In the genomic region with DNA sequence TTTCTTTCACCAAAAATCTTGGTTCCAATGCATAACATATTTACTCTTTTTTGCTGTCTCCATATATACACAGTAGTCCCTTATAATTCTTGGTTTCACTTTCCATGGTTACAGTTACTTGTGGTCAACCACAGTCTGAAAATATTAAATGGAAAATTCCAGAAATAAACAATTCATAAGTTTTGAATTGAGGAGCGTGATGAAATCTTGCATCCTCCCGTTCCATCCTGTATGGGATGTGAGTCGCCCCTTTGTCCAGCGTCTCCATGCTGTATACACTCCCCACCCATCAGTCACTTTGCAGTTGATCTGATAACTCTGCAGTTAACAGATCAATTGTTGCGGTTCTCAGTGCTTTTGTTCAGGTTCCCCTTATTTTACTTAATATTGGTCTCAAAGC, we compare ENCODE assay signal across 9 cellular contexts. TPM values are rescaled to one million over a fixed set of nuclear protein-coding genes. Genes with fewer than 3 reads are reported as not detected.
DNase-seq lines count a peak whose midpoint lies in the region; ATAC-seq, FAIRE-seq and TF ChIP-seq lines count a peak whose summit lies in the region.
"Had no signal": no experiment of that assay in that cellular context is flagged by ENCODE, and none has a peak within 500 bp of the region (broad histone marks: within the 10 kb centered on the region; RNA-seq: fewer than 3 reads in every experiment).

No MANE protein-coding gene starts in this region.

- H4K20me1 ChIP-seq in endothelial cell of umbilical vein (replicated peaks; ENCODE audit: control insufficient read depth, extremely low read depth, insufficient read depth, low read length): no peaks in the 10 kb centered on the region

- H3K79me2 ChIP-seq in endothelial cell of umbilical vein (ENCODE audit: control insufficient read depth, insufficient read depth, low read length): no peaks in the 10 kb centered on the region

- H3K4me1 ChIP-seq in SJCRH30 (peaks cover 4% of the 10 kb centered on the region; the same call in 1 of the 2 replicates), endothelial cell of umbilical vein (ENCODE audit: control insufficient read depth, extremely low read depth, insufficient read depth, low read length) (peaks cover 24% of the 10 kb centered on the region)

- H3K9ac ChIP-seq in endothelial cell of umbilical vein (replicated peaks; ENCODE audit: extremely low read depth, insufficient read depth, low read length): peak overlapping the region; percentile 71

- intact Hi-C loops in endothelial cell of umbilical vein (cut with micrococcal nuclease): loop anchor here (1.0 kb wide), 2 partner anchors 12 to 20 kb away; a partner anchor contains a TSS

- TF ChIP-seq POLR2A in endothelial cell of umbilical vein (IDR thresholded peaks at IDR 0.05; ENCODE audit: low read depth, low read length): no peak
- no peak for TF ChIP-seq POLR2A in GM18505 (IDR thresholded peaks at IDR 0.05; ENCODE audit: borderline replicate concordance, extremely low read depth, insufficient read depth, insufficient read length)

- peak overlapping the region; percentile 86 for H2AFZ ChIP-seq in endothelial cell of umbilical vein (ENCODE audit: low read depth, low read length)

- H3K36me3 ChIP-seq in SJCRH30: no peaks in the 10 kb centered on the region
- no peaks in the 10 kb centered on the region for H3K36me3 ChIP-seq in endothelial cell of umbilical vein (ENCODE audit: control insufficient read depth in 2 of 2, extremely low read depth in 1 of 2, insufficient read depth in 2 of 2, low read length in 2 of 2)

- FAIRE-seq in A204.1 (lab: Jason Lieb, UNC) (peak; percentile 72), endothelial cell of umbilical vein (lab: Jason Lieb, UNC) (peak; percentile 21)

- CTCF ChIA-PET in endothelial cell of umbilical vein (lab: Charles Lee): no interaction called here

- H3K4me3 ChIP-seq in SJCRH30 (peak overlapping the region; percentile 12; the same call in 1 of the 2 replicates), endothelial cell of umbilical vein (replicated peaks in 1 of 3; ENCODE audit: insufficient read depth in 1 of 3, low read depth in 1 of 3, low read length in 3 of 3) (peak overlapping the region in 1 of 3 experiments; percentile 32)

- H3K27me3 ChIP-seq in SJCRH30 (no peaks in the 10 kb centered on the region; the same call in 1 of the 2 replicates), endothelial cell of umbilical vein (ENCODE audit: control insufficient read depth in 2 of 2, insufficient read depth in 2 of 2, low read length in 2 of 2) (no peaks in the 10 kb centered on the region)

- no TSS peak for BruUV-seq in endothelial cell of umbilical vein (replicated peaks; lab: Mats Ljungman, UMichigan)

- POLR2A ChIA-PET in endothelial cell of umbilical vein (lab: Charles Lee): no interaction called here

- ATAC-seq in GM21381 (IDR thresholded peaks at IDR 0.05; ENCODE audit: unreplicated experiment) (peak; percentile 64), GM18505 (IDR thresholded peaks at IDR 0.05; ENCODE audit: unreplicated experiment) (no peak), GM19463 (IDR thresholded peaks at IDR 0.05; ENCODE audit: unreplicated experiment) (no peak)

- no peak overlapping the region for H3K27ac ChIP-seq in SJCRH30
- peak overlapping the region; percentile 68 for H3K27ac ChIP-seq in endothelial cell of umbilical vein (ENCODE audit: insufficient read depth, low read depth, low read length)

- no peak for DNase-seq in SJCRH30
- DNase-seq in endothelial cell of umbilical vein (ENCODE audit: low read depth, low spot score): peak; percentile 47
- no peak for DNase-seq in globus pallidus (ENCODE audit: low spot score)
- DNase-seq in H4 (ENCODE audit: low spot score): no peak
- DNase-seq: T1000 had no signal

- dilution Hi-C loops in endothelial cell of umbilical vein (cut with MboI; ENCODE audit: extremely low pct_ligation_motif_present, low sequenced_read_pairs): no loop called here

- TF ChIP-seq CTCF in endothelial cell of umbilical vein (IDR thresholded peaks at IDR 0.05; ENCODE audit: extremely low read depth in 1 of 2, insufficient read depth in 1 of 2, low read depth in 1 of 2, low read length in 2 of 2): no peak

- H3K9me1 ChIP-seq in endothelial cell of umbilical vein (replicated peaks; ENCODE audit: control insufficient read depth, extremely low read depth, insufficient read depth, low read length): no peaks in the 10 kb centered on the region

- H3K4me2 ChIP-seq in endothelial cell of umbilical vein (ENCODE audit: insufficient read depth, low read length): peak overlapping the region; percentile 82

- H3K9me3 ChIP-seq in SJCRH30 (replicated peaks): no peaks in the 10 kb centered on the region
- no peaks in the 10 kb centered on the region for H3K9me3 ChIP-seq in endothelial cell of umbilical vein (replicated peaks; ENCODE audit: control insufficient read depth, insufficient read depth, low read length)

TF ChIP-seq in endothelial cell of umbilical vein, 7 proteins besides CTCF, POLR2A, EP300 and RAD21:
- no peak for TF ChIP-seq JUN (IDR thresholded peaks at IDR 0.05; ENCODE audit: borderline replicate concordance, insufficient read depth, insufficient read length, low read depth)

RNA-seq across cellular contexts. Expression of a gene that starts 11.5 kb away (rescaled TPM):
- 51.7 and 52.5 TPM in 2 replicates for total RNA-seq in SJCRH30 (2014; rRNA removed; shearing (Covaris generic))
- total RNA-seq in endothelial cell of umbilical vein: 43.5 and 50.1 TPM in 2 replicates
- polyA plus RNA-seq in endothelial cell of umbilical vein: 24.8 and 27.9 TPM in 2 replicates
- 23.5 and 26.4 TPM in 2 replicates for polyA plus RNA-seq in endothelial cell of umbilical vein (2011; cell fraction: cytosol; rRNA removed)
- polyA plus RNA-seq in endothelial cell of umbilical vein (2011; cell fraction: nucleus; rRNA removed): 34.4 and 38.6 TPM in 2 replicates
- 27.5 and 33.6 TPM in 2 replicates for polyA plus RNA-seq in endothelial cell of umbilical vein (2012)
- 64.4 and 66.3 TPM in 2 replicates for polyA minus RNA-seq in endothelial cell of umbilical vein
- 24.7 TPM for polyA minus RNA-seq in endothelial cell of umbilical vein (2011; cell fraction: cytosol; rRNA and poly(A)+ RNA removed)
- polyA minus RNA-seq in endothelial cell of umbilical vein (2011; cell fraction: nucleus; rRNA and poly(A)+ RNA removed): 23.7 and 32.6 TPM in 2 replicates
- 59.3 and 64.6 TPM in 2 replicates for total RNA-seq in H4 (2014; rRNA removed; shearing (Covaris generic))

RNA-seq across cellular contexts. Expression of a gene that starts 20.3 kb away (rescaled TPM):
- total RNA-seq in SJCRH30 (2014; rRNA removed; shearing (Covaris generic)): 28.3 and 29.6 TPM in 2 replicates
- total RNA-seq in endothelial cell of umbilical vein: 73.2 and 108 TPM in 2 replicates
- 111 and 126 TPM in 2 replicates for polyA plus RNA-seq in endothelial cell of umbilical vein
- 78.8 and 83.8 TPM in 2 replicates for polyA plus RNA-seq in endothelial cell of umbilical vein (2011; cell fraction: cytosol; rRNA removed)
- 54.4 and 58.7 TPM in 2 replicates for polyA plus RNA-seq in endothelial cell of umbilical vein (2011; cell fraction: nucleus; rRNA removed)
- polyA plus RNA-seq in endothelial cell of umbilical vein (2012): 85.8 and 109 TPM in 2 replicates
- polyA minus RNA-seq in endothelial cell of umbilical vein: 28.8 and 30.4 TPM in 2 replicates
- polyA minus RNA-seq in endothelial cell of umbilical vein (2011; cell fraction: cytosol; rRNA and poly(A)+ RNA removed): 58.2 TPM
- polyA minus RNA-seq in endothelial cell of umbilical vein (2011; cell fraction: nucleus; rRNA and poly(A)+ RNA removed): 11.3 and 17.1 TPM in 2 replicates
- total RNA-seq in H4 (2014; rRNA removed; shearing (Covaris generic)): 80.4 and 81.9 TPM in 2 replicates

RNA-seq across cellular contexts. Expression of a gene that starts 48.1 kb away (rescaled TPM):
- total RNA-seq in SJCRH30 (2014; rRNA removed; shearing (Covaris generic)): 170 and 175 TPM in 2 replicates
- 96.2 and 103 TPM in 2 replicates for total RNA-seq in endothelial cell of umbilical vein
- polyA plus RNA-seq in endothelial cell of umbilical vein: 210 and 294 TPM in 2 replicates
- 184 and 199 TPM in 2 replicates for polyA plus RNA-seq in endothelial cell of umbilical vein (2011; cell fraction: cytosol; rRNA removed)
- 40.5 and 55.6 TPM in 2 replicates for polyA plus RNA-seq in endothelial cell of umbilical vein (2011; cell fraction: nucleus; rRNA removed)
- polyA plus RNA-seq in endothelial cell of umbilical vein (2012): 86.8 and 116 TPM in 2 replicates
- polyA minus RNA-seq in endothelial cell of umbilical vein: 54.1 and 62.4 TPM in 2 replicates
- polyA minus RNA-seq in endothelial cell of umbilical vein (2011; cell fraction: cytosol; rRNA and poly(A)+ RNA removed): 96.4 TPM
- polyA minus RNA-seq in endothelial cell of umbilical vein (2011; cell fraction: nucleus; rRNA and poly(A)+ RNA removed): 17.6 and 19.1 TPM in 2 replicates
- 182 and 212 TPM in 2 replicates for total RNA-seq in H4 (2014; rRNA removed; shearing (Covaris generic))

RNA-seq across cellular contexts. Expression of a gene that starts 48.2 kb away (rescaled TPM):
- 47.8 and 52.9 TPM in 2 replicates for total RNA-seq in SJCRH30 (2014; rRNA removed; shearing (Covaris generic))
- 47.4 and 51.6 TPM in 2 replicates for total RNA-seq in endothelial cell of umbilical vein
- 31.1 and 41.1 TPM in 2 replicates for polyA plus RNA-seq in endothelial cell of umbilical vein
- polyA plus RNA-seq in endothelial cell of umbilical vein (2011; cell fraction: cytosol; rRNA removed): 58.5 and 68.0 TPM in 2 replicates
- polyA plus RNA-seq in endothelial cell of umbilical vein (2011; cell fraction: nucleus; rRNA removed): 53.7 and 60.0 TPM in 2 replicates
- 46.9 and 65.5 TPM in 2 replicates for polyA plus RNA-seq in endothelial cell of umbilical vein (2012)
- 15.0 and 20.5 TPM in 2 replicates for polyA minus RNA-seq in endothelial cell of umbilical vein
- 36.2 TPM for polyA minus RNA-seq in endothelial cell of umbilical vein (2011; cell fraction: cytosol; rRNA and poly(A)+ RNA removed)
- polyA minus RNA-seq in endothelial cell of umbilical vein (2011; cell fraction: nucleus; rRNA and poly(A)+ RNA removed): 12.4 and 19.0 TPM in 2 replicates
- total RNA-seq in H4 (2014; rRNA removed; shearing (Covaris generic)): 30.9 and 47.2 TPM in 2 replicates
